ENCODE assay signal across 27 cellular contexts in genomic region chr14:43247877-43248276, GRCh38.
"Had no signal": no experiment of that assay in that cellular context is flagged by ENCODE, and none has a peak within 500 bp of the region (broad histone marks: within the 10 kb centered on the region; RNA-seq: fewer than 3 reads in every experiment).

No MANE protein-coding gene starts in this region.

- H3K4me1 ChIP-seq: stomach, suprapubic skin, testis, thyroid gland, tibial artery, tibial nerve, transverse colon, upper lobe of left lung, upper lobe of right lung, uterus, vagina had no signal

- ATAC-seq: stimulated activated effector memory CD8-positive, alpha-beta T cell treated with anti-CD3 and anti-CD28 coated beads, Interleukin-12 subunit alpha, Interleukin-12 subunit beta, amount 100 ng/mL, for 72 hours; stimulated activated memory B cell treated with anti-CD40 and anti-IgM and Interleukin-4, amounts not matched to agents 10 μg/mL and 1 μg/mL and 100 μg/mL, for 72 hours; stimulated activated naive B cell treated with anti-CD40 and anti-IgM and Interleukin-4, amounts not matched to agents 10 μg/mL and 1 μg/mL and 100 μg/mL, for 72 hours; stimulated activated naive CD8-positive, alpha-beta T cell treated with anti-CD3 and anti-CD28 coated beads, Interleukin-15, amount 100 ng/mL, for 72 hours; stimulated activated naive CD8-positive, alpha-beta T cell treated with anti-CD3 and anti-CD28 coated beads, Interleukin-15, Interleukin-2, amounts not matched to agents 100 U/mL and 50 U/mL, for 24 hours; upper lobe of right lung had no signal

- H3K27me3 ChIP-seq: stomach, suprapubic skin, testis, thyroid gland, tibial artery, tibial nerve, transverse colon, upper lobe of left lung, upper lobe of right lung, uterus, vagina had no signal

- H3K27ac ChIP-seq: stomach, suprapubic skin, testis, thoracic aorta, thyroid gland, tibial artery, tibial nerve, transverse colon, upper lobe of left lung, upper lobe of right lung, uterus, vagina had no signal

- H3K36me3 ChIP-seq: stomach, suprapubic skin, thoracic aorta, thyroid gland, tibial artery, tibial nerve, transverse colon, upper lobe of left lung, upper lobe of right lung, uterus, vagina had no signal

- FAIRE-seq: urothelium cell line had no signal

- H3K9me3 ChIP-seq: testis, thoracic aorta, thyroid gland, tibial artery, tibial nerve, transverse colon, upper lobe of left lung, upper lobe of right lung, uterus, vagina had no signal

- DNase-seq: stimulated activated CD4-positive, alpha-beta T cell treated with anti-CD3 and anti-CD28 coated beads, Interleukin-2, amount 100 ng/mL, for 48 hours; stimulated activated CD4-positive, alpha-beta T cell treated with anti-CD3 and anti-CD28 coated beads, Interleukin-4, amount 100 ng/mL, for 1 hour; stimulated activated CD4-positive, alpha-beta T cell treated with anti-CD3 and anti-CD28 coated beads, Interleukin-4, amount 100 ng/mL, for 24 hours; stimulated activated CD4-positive, alpha-beta T cell treated with anti-CD3 and anti-CD28 coated beads, Interleukin-4, amount 100 ng/mL, for 4 hours; stimulated activated CD8-positive, alpha-beta memory T cell treated with anti-CD3 and anti-CD28 coated beads, Interleukin-4, amount 100 ng/mL, for 48 hours; stimulated activated naive B cell treated with anti-CD40 and anti-IgM and Interleukin-4, amounts not matched to agents 10 μg/mL and 1 μg/mL and 100 μg/mL, for 72 hours; stimulated activated naive CD4-positive, alpha-beta T cell; stimulated activated naive CD4-positive, alpha-beta T cell treated with Interleukin-2 at 50 U/mL for 16 hours; stimulated activated naive CD8-positive, alpha-beta T cell treated with anti-CD3 and anti-CD28 coated beads, Interleukin-15, amount 100 ng/mL, for 72 hours; stimulated activated naive CD8-positive, alpha-beta T cell treated with anti-CD3 and anti-CD28 coated beads, Interleukin-15, Interleukin-2, amounts not matched to agents 100 U/mL and 50 U/mL, for 24 hours; stomach; substantia nigra; testis; thyroid gland; tibial artery; transverse colon; trophoblast cell; upper lobe of left lung; upper lobe of right lung; uterus had no signal

- H3K4me3 ChIP-seq: stomach, suprapubic skin, testis, thoracic aorta, thyroid gland, tibial artery, tibial nerve, transverse colon, upper lobe of left lung, upper lobe of right lung, uterus, vagina had no signal
